1 cellular context compared by ENCODE assay signal in the genomic region with DNA sequence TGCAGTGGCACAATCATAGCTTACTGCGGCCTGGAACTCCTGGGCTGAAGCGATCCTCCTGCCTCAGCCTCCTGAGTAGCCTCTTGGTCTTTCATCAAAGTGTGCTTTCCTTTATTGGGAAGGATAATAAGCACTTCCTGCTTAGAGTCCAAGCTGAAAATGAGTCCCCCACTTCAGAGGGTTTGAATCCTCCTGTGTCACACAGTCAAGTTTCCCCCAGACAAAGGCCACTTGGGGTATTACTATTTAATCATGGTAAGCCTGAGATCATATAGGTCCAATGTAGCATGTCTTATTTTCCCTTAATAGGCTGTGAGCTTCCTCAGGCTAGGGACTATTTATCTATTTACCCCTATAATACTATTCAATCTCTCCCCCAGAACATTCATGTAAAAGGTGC.
A peak's percentile ranks its signal among the peaks of the same experiment; 100 is the strongest.
TF ChIP-seq lines count a peak whose summit lies in the region.

No MANE protein-coding gene starts in this region.

TF ChIP-seq in HEK293, 187 proteins besides CTCF, POLR2A, EP300 and RAD21:
- TF ChIP-seq, protein P1, sequence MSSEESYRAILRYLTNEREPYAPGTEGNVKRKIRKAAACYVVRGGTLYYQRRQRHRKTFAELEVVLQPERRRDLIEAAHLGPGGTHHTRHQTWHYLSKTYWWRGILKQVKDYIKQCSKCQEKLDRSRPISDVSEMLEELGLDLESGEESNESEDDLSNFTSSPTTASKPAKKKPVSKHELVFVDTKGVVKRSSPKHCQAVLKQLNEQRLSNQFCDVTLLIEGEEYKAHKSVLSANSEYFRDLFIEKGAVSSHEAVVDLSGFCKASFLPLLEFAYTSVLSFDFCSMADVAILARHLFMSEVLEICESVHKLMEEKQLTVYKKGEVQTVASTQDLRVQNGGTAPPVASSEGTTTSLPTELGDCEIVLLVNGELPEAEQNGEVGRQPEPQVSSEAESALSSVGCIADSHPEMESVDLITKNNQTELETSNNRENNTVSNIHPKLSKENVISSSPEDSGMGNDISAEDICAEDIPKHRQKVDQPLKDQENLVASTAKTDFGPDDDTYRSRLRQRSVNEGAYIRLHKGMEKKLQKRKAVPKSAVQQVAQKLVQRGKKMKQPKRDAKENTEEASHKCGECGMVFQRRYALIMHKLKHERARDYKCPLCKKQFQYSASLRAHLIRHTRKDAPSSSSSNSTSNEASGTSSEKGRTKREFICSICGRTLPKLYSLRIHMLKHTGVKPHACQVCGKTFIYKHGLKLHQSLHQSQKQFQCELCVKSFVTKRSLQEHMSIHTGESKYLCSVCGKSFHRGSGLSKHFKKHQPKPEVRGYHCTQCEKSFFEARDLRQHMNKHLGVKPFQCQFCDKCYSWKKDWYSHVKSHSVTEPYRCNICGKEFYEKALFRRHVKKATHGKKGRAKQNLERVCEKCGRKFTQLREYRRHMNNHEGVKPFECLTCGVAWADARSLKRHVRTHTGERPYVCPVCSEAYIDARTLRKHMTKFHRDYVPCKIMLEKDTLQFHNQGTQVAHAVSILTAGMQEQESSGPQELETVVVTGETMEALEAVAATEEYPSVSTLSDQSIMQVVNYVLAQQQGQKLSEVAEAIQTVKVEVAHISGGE (tag by site-specific recombination; conservative IDR thresholded peaks at IDR 0.05; ENCODE audit: low read depth) = peak; percentile 80
- TF ChIP-seq ZNF416 (tag by site-specific recombination; IDR thresholded peaks at IDR 0.05) (no peak), ZNF529 (tag by site-specific recombination; IDR thresholded peaks at IDR 0.05; ENCODE audit: insufficient replicate concordance) (no peak)
